Comparison of ENCODE assay signal across 22 cellular contexts in the genomic region with DNA sequence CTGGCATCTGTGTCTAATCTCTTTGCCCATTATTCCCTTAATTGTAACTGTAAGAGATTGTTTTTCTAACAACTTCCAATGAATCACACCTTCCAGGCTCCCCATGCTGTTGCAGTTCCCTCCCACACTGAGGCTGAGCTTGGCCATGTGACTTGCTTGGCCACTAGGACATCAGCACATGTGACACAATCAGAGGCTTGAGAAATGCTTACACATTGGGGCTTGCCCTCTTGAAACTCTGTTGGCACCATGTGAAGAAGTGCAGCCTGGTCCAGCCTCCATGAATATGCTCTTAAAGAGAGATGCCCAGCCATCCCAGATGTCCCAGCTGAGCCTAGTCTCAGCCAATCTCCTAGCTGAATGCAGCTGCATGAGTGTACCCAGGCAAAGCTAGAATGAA.
"Had no signal": no experiment of that assay in that cellular context is flagged by ENCODE, and none has a peak within 500 bp of the region (broad histone marks: within the 10 kb centered on the region; RNA-seq: fewer than 3 reads in every experiment).

No MANE protein-coding gene starts in this region.

- H3K36me3 ChIP-seq: brain microvascular endothelial cell, gastrocnemius medialis, right atrium auricular region, transverse colon had no signal

- H3K9me3 ChIP-seq: gastrocnemius medialis, transverse colon had no signal

- H3K27ac Mint-ChIP-seq: activated CD4-positive, alpha-beta T cell treated with anti-CD3 and anti-CD28 coated beads, Interleukin-2, amount 10 ng/mL, durations not matched to agents 7 days and 5 days; activated naive CD8-positive, alpha-beta T cell treated with anti-CD3 and anti-CD28 coated beads for 36 hours; activated T-cell treated with anti-CD3 and anti-CD28 coated beads, Interleukin-2, amount 50 U/mL, for 72 hours; dendritic cell treated with granulocyte-macrophage colony-stimulating factor and Interleukin-4, amounts not matched to agents 40 ng/mL and 50 ng/mL, for 4 days; naive thymus-derived CD4-positive, alpha-beta T cell; T-helper 17 cell had no signal

- H3K4me1 ChIP-seq: gastrocnemius medialis, parathyroid adenoma, right atrium auricular region, transverse colon had no signal

- H3K4me3 ChIP-seq: gastrocnemius medialis, mucosa of descending colon, right atrium auricular region, skin epidermis, transverse colon had no signal

- H3K4me3 Mint-ChIP-seq: activated CD4-positive, alpha-beta T cell treated with anti-CD3 and anti-CD28 coated beads, Interleukin-2, amount 10 ng/mL, durations not matched to agents 7 days and 5 days; activated naive CD8-positive, alpha-beta T cell treated with anti-CD3 and anti-CD28 coated beads for 36 hours; activated T-cell treated with anti-CD3 and anti-CD28 coated beads, Interleukin-2, amount 50 U/mL, for 72 hours; dendritic cell treated with granulocyte-macrophage colony-stimulating factor and Interleukin-4, amounts not matched to agents 40 ng/mL and 50 ng/mL, for 4 days; naive thymus-derived CD4-positive, alpha-beta T cell; T-helper 17 cell had no signal

- FAIRE-seq: islet of Langerhans had no signal

- H3K27ac ChIP-seq: brain microvascular endothelial cell, epithelial cell of prostate, gastrocnemius medialis, parathyroid adenoma, right atrium auricular region, skin epidermis, transverse colon had no signal

- DNase-seq: activated CD4-positive, alpha-beta T cell treated with anti-CD3 and anti-CD28 coated beads, Interleukin-2, amount 10 ng/mL, durations not matched to agents 7 days and 5 days; activated CD4-positive, CD25-positive, alpha-beta regulatory T cell; activated CD8-positive, alpha-beta memory T cell treated with anti-CD3 and anti-CD28 coated beads, Interleukin-2, amount 50 U/mL, for 48 hours; activated gamma-delta T cell treated with Interleukin-2 at 50 U/mL for 16 hours; activated naive CD8-positive, alpha-beta T cell treated with anti-CD3 and anti-CD28 coated beads for 36 hours; activated T-cell treated with anti-CD3 and anti-CD28 coated beads, Interleukin-2, amount 50 U/mL, for 72 hours; brain microvascular endothelial cell; effector memory CD4-positive, alpha-beta T cell; gastrocnemius medialis; mucosa of descending colon; naive thymus-derived CD4-positive, alpha-beta T cell; stimulated activated CD4-positive, alpha-beta T cell treated with anti-CD3 and anti-CD28 coated beads, Interleukin-4, amount 100 ng/mL, for 24 hours; stimulated activated CD8-positive, alpha-beta memory T cell treated with anti-CD3 and anti-CD28 coated beads, Interleukin-4, amount 100 ng/mL, for 48 hours; stimulated activated naive CD4-positive, alpha-beta T cell treated with Interleukin-2 at 50 U/mL for 16 hours; T-helper 17 cell; transverse colon had no signal

- H3K4me1 Mint-ChIP-seq: activated CD4-positive, alpha-beta T cell treated with anti-CD3 and anti-CD28 coated beads, Interleukin-2, amount 10 ng/mL, durations not matched to agents 7 days and 5 days; activated naive CD8-positive, alpha-beta T cell treated with anti-CD3 and anti-CD28 coated beads for 36 hours; naive thymus-derived CD4-positive, alpha-beta T cell; T-helper 17 cell had no signal

- H3K27me3 Mint-ChIP-seq: activated CD4-positive, alpha-beta T cell treated with anti-CD3 and anti-CD28 coated beads, Interleukin-2, amount 10 ng/mL, durations not matched to agents 7 days and 5 days; activated naive CD8-positive, alpha-beta T cell treated with anti-CD3 and anti-CD28 coated beads for 36 hours; dendritic cell treated with granulocyte-macrophage colony-stimulating factor and Interleukin-4, amounts not matched to agents 40 ng/mL and 50 ng/mL, for 4 days; naive thymus-derived CD4-positive, alpha-beta T cell; T-helper 17 cell had no signal

- H3K36me3 Mint-ChIP-seq: activated naive CD8-positive, alpha-beta T cell treated with anti-CD3 and anti-CD28 coated beads for 36 hours had no signal

- H3K27me3 ChIP-seq: brain microvascular endothelial cell, gastrocnemius medialis, right atrium auricular region, transverse colon had no signal

- ATAC-seq: activated T-cell treated with anti-CD3 and anti-CD28 coated beads, Interleukin-2, amount 50 U/mL, for 72 hours; gastrocnemius medialis; mucosa of descending colon; naive thymus-derived CD4-positive, alpha-beta T cell; T-helper 17 cell had no signal

- H2AFZ ChIP-seq: parathyroid adenoma had no signal

- H3K79me2 ChIP-seq: parathyroid adenoma had no signal
